Comparison of ENCODE assay signal across 23 cellular contexts in the genomic region with DNA sequence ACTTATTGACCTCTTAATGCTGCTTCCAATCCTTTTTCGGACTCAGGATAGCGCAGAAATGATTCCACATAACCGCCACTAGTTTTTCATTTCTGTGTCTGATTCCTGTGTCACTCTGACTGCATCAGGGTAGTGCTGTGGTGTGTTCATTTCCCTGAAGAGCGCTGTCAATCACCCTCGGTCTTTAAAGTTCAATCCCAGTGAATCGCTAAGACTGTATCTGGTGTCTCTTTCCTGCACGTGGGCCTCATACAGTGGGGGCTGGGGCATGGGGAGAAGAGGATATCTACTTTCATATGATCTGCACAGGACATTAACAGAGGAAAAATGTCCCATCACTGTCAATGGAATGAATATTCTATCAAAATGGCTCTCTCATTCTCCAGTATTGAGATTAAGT.
"Had no signal": no experiment of that assay in that cellular context is flagged by ENCODE, and none has a peak within 500 bp of the region (broad histone marks: within the 10 kb centered on the region; RNA-seq: fewer than 3 reads in every experiment).

No MANE protein-coding gene starts in this region.

- H3K9ac ChIP-seq: KMS-11, SK-N-SH had no signal

- H3K4me2 ChIP-seq: KMS-11, SK-N-SH had no signal

- H3K27ac ChIP-seq: KMS-11, RWPE1 had no signal

- ATAC-seq: HepG2, Panc1, PC-3 had no signal

- DNase-seq: IMR-90; Kasumi-1; MM.1S; NCI-H1048; NCI-H1105; NCI-H1417; NCI-H1436 treated with DMSO at 0.1 percent for 48 hours; NCI-H1694; NCI-H187 treated with DMSO at 0.1 percent for 48 hours; NCI-H2029 treated with DMSO at 0.1 percent for 48 hours; NCI-H2171 treated with DMSO at 0.1 percent for 48 hours; NCI-H2227 treated with DMSO at 0.1 percent for 48 hours; NCI-H524; NCI-H526 treated with DMSO at 0.1 percent for 48 hours; NCI-H748 treated with DMSO at 0.1 percent for 48 hours; NK-92 treated with Interleukin-12 subunit alpha and Interleukin-12 subunit beta, amount 100 ng/mL, for 24 hours; PC-3; SHP77; SK-N-SH had no signal

- H3K9me3 ChIP-seq: SK-N-SH had no signal

- FAIRE-seq: HepG2 had no signal
